In genomic region chr11:102287963-102288744, GRCh38 we compare ENCODE assay signal across 8 cellular contexts. TPM values are rescaled to one million over a fixed set of nuclear protein-coding genes. Genes with fewer than 3 reads are reported as not detected.
DNase-seq lines count a peak whose midpoint lies in the region; ATAC-seq and TF ChIP-seq lines count a peak whose summit lies in the region.

No MANE protein-coding gene starts in this region.

- H3F3A ChIP-seq in MM.1S (ENCODE audit: insufficient read depth, low read length), result no peaks in the 10 kb centered on the region

- H3K27me3 ChIP-seq in MM.1S (replicated peaks; ENCODE audit: insufficient read depth, low read length), result no peaks in the 10 kb centered on the region
- H3K27me3 ChIP-seq in testis, result no peaks in the 10 kb centered on the region

- H2AFZ ChIP-seq in MM.1S (ENCODE audit: low read length), result peak overlapping the region; percentile 40

- TF ChIP-seq POLR2A in testis (IDR thresholded peaks at IDR 0.05), result no peak

- no peaks in the 10 kb centered on the region for H4K20me1 ChIP-seq in MM.1S (ENCODE audit: insufficient read depth, low read length)

- no peaks in the 10 kb centered on the region for H3K79me2 ChIP-seq in MM.1S (ENCODE audit: low read length)

- H3K27ac ChIP-seq in MM.1S (ENCODE audit: low read length) (no peak overlapping the region), testis (no peak overlapping the region)

- intact Hi-C loops in testis (cut with DNase I; ENCODE audit: low total_unique reads), result loop anchor here (10.0 kb wide), 1 partner anchor 207 kb away; no protein-coding TSS in a partner anchor

- no peak overlapping the region for H3K9ac ChIP-seq in MM.1S (ENCODE audit: low read length)

- H3K36me3 ChIP-seq in MM.1S (replicated peaks; ENCODE audit: insufficient read depth, low read length), result no peaks in the 10 kb centered on the region
- no peaks in the 10 kb centered on the region for H3K36me3 ChIP-seq in testis (ENCODE audit: low read depth, missing control alignments)

- TF ChIP-seq CTCF in AG10803 (conservative IDR thresholded peaks at IDR 0.05; ENCODE audit: low read length), result peak; percentile 76
- peak; percentile 57 for TF ChIP-seq CTCF in GM12874 (IDR thresholded peaks at IDR 0.05; ENCODE audit: insufficient read depth, low read depth, low read length)
- TF ChIP-seq CTCF in MM.1S (IDR thresholded peaks at IDR 0.05; ENCODE audit: low read length), result peak; percentile 76
- TF ChIP-seq CTCF in cardiac fibroblast (IDR thresholded peaks at IDR 0.05; ENCODE audit: low read depth, low read length), result peak; percentile 54
- peak; percentile 63 to 86 (median 82) for TF ChIP-seq CTCF in testis (IDR thresholded peaks at IDR 0.05)

- H3K9me2 ChIP-seq in MM.1S (replicated peaks; ENCODE audit: insufficient read depth, low read length), result no peaks in the 10 kb centered on the region

- DNase-seq in AG10803 (ENCODE audit: low read depth) (peak; percentile 78), MM.1S (peak; percentile 71), SHP77 (lab: John Stamatoyannopoulos, UW) (peak; percentile 64 to 68), cardiac fibroblast (ENCODE audit: low read depth in 2 of 2) (peak; percentile 87), left kidney (ENCODE audit: low read depth, low spot score) (peak; percentile 83), testis (peak; percentile 58)

- H3K4me3 ChIP-seq in AG10803 (ENCODE audit: low read length) (peak overlapping the region; percentile 31), MM.1S (ENCODE audit: low read length) (no peak overlapping the region), cardiac fibroblast (replicated peaks in 1 of 2; ENCODE audit: low read depth in 2 of 2, low read length in 2 of 2) (peak overlapping the region in 1 of 2 donors; percentile 24), testis (peak overlapping the region in 1 of 2 donors; percentile 30)

- H3K4me1 ChIP-seq in MM.1S (ENCODE audit: low read length) (0 out of 2 replicates have a peak, but pooled peaks cover 6% of the 10 kb centered on the region), testis (peaks cover 16% of the 10 kb centered on the region)

- WGBS in testis, 2 donors, result 14 to 18% methylated on average over 14 of the region's 14 CpGs

- peak; percentile 88 for ATAC-seq in HG02588 (IDR thresholded peaks at IDR 0.05; ENCODE audit: unreplicated experiment)

- H3K9me3 ChIP-seq in MM.1S (replicated peaks; ENCODE audit: insufficient read depth, low read length) (no peaks in the 10 kb centered on the region), testis (no peaks in the 10 kb centered on the region)

- peak overlapping the region; percentile 38; the same call in 1 of the 2 replicates for H3K4me2 ChIP-seq in MM.1S (ENCODE audit: low read depth, low read length)

RNA-seq across cellular contexts. Expression of gene BIRC3, which starts 29.1 kb away (rescaled TPM):
- total RNA-seq in testis, result 10 to 100 TPM in 1 of 2 donors, 1 to 10 TPM in 1; 6.4 to 10.9 TPM
- polyA plus RNA-seq in testis (ENCODE audit: insufficient read depth, low read depth, low replicate concordance), result 6.2 TPM

RNA-seq across cellular contexts. Expression of gene BIRC2, which starts 58.9 kb away (rescaled TPM):
- 10 to 100 TPM; 62.7 to 73.1 TPM for total RNA-seq in testis
- 41.3 TPM for polyA plus RNA-seq in testis (ENCODE audit: insufficient read depth, low read depth, low replicate concordance)
